In the genomic region with DNA sequence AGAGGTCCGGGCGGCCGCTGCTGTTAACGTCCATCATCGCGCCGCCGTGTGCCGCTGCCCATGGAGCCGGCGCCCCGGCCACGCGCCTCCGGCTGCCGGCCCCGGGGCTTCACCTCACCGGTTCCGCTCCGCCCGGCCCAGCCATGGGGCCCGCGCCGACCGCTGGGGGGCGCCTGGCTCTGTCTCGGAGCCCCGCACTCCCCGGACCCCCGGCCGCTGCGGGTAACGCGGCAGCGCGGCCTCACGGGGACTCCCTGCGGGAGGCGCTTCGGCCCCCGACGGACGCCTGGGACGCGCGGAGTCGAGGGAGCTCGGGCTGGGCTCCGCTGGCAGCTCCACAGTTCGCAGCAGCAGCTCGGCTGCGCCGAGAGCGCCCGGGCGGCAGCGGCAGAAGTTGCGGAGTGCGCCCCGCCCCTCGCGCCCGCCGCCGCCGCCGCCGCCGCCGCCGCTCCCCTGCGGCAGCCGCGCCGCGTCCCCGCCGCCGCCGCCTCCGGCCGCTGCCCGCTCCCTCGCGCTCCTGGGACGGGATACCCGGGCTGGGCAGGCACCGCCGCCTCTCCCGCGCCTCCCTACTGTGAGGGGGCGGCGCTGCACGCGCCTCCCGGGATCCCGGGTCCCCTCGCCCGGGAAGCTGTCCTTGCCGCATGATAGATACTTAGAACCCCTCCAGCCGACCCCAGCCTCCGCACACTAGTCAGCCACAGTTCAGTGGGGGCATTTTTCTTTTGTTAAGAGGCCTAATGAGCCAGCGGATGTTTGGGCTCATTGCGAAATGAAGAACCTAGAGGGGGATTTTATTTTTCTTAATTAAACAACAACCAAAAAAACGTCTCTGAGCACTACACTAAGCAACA, we compare ENCODE assay signal across 8 cellular contexts. TPM values are rescaled to one million over a fixed set of nuclear protein-coding genes. Genes with fewer than 3 reads are reported as not detected.
DNase-seq lines count a peak whose midpoint lies in the region; TF ChIP-seq lines count a peak whose summit lies in the region.

Gene HTR7, minus strand, starts transcription at position 405 of the 854 bp plus-strand sequence. Its CDS starts 368 bp downstream, at position 37.

- H2AFZ ChIP-seq in GM23248 (peak within 1 kb of the TSS; percentile 98), MM.1S (ENCODE audit: low read length) (peak within 1 kb of the TSS; percentile 64)

- H3K36me3 ChIP-seq in GM23248 (ENCODE audit: low read depth) (no peaks in the 10 kb centered on the region), MM.1S (replicated peaks; ENCODE audit: insufficient read depth, low read length) (no peaks in the 10 kb centered on the region)

- H3K4me3 ChIP-seq in GM12864 (ENCODE audit: low read depth, low read length) (peak within 1 kb of the TSS; percentile 59), GM23248 (peak within 1 kb of the TSS; percentile 80), MM.1S (ENCODE audit: low read length) (peak within 1 kb of the TSS; percentile 55)

- H3K27me3 ChIP-seq in GM23248 (replicated peaks; ENCODE audit: insufficient read depth) (0 out of 2 replicates have a peak, but pooled peaks cover 2% of the 10 kb centered on the region), MM.1S (replicated peaks; ENCODE audit: insufficient read depth, low read length) (no peaks in the 10 kb centered on the region)

- H3F3A ChIP-seq in GM23248 (ENCODE audit: insufficient read depth): peaks cover 18% of the 10 kb centered on the region
- H3F3A ChIP-seq in MM.1S (ENCODE audit: insufficient read depth, low read length): no peaks in the 10 kb centered on the region

- peak; percentile 52 for TF ChIP-seq CTCF in GM12864 (IDR thresholded peaks at IDR 0.05; ENCODE audit: low read depth, low read length, missing control alignments)
- TF ChIP-seq CTCF in MM.1S (IDR thresholded peaks at IDR 0.05; ENCODE audit: low read length): peak; percentile 38

- H3K4me1 ChIP-seq in GM23248 (ENCODE audit: insufficient read depth) (peaks cover 21% of the 10 kb centered on the region), MM.1S (ENCODE audit: low read length) (peaks cover 8% of the 10 kb centered on the region)

- H3K9me2 ChIP-seq in GM23248 (ENCODE audit: insufficient read depth) (no peaks in the 10 kb centered on the region), MM.1S (replicated peaks; ENCODE audit: insufficient read depth, low read length) (no peaks in the 10 kb centered on the region)

- DNase-seq in GM12864 (ENCODE audit: low read depth) (no peak), GM23248 (peak; percentile 79), MM.1S (peak; percentile 60), epidermal melanocyte (ENCODE audit: insufficient read length, low spot score) (peak; percentile 32), mucosa of gallbladder (ENCODE audit: low spot score) (peak; percentile 40), NCI-H2107 treated with DMSO at 0.1 percent for 48 hours (lab: John Stamatoyannopoulos, UW; ENCODE audit: unreplicated experiment) (no peak)
- DNase-seq in activated CD8-positive, alpha-beta memory T cell treated with anti-CD3 and anti-CD28 coated beads for 4 hours (ENCODE audit: low read depth in 2 of 2): peak; percentile 17 to 27
- peak; percentile 26 to 69 (median 58) for DNase-seq in stimulated activated naive CD4-positive, alpha-beta T cell (lab: John Stamatoyannopoulos, UW)

- H4K20me1 ChIP-seq in GM23248 (ENCODE audit: insufficient read depth) (no peaks in the 10 kb centered on the region), MM.1S (ENCODE audit: insufficient read depth, low read length) (no peaks in the 10 kb centered on the region)

- H3K4me2 ChIP-seq in GM23248 (ENCODE audit: unreplicated experiment) (peak within 1 kb of the TSS; percentile 90), MM.1S (ENCODE audit: low read depth, low read length) (peak within 1 kb of the TSS; percentile 81; the same call in 1 of the 2 replicates)

- H3K9me3 ChIP-seq in GM23248 (ENCODE audit: low read depth) (no peaks in the 10 kb centered on the region), MM.1S (replicated peaks; ENCODE audit: insufficient read depth, low read length) (no peaks in the 10 kb centered on the region)

- peak within 1 kb of the TSS; percentile 48 for H3K27ac ChIP-seq in GM23248
- no peak within 1 kb of the TSS for H3K27ac ChIP-seq in MM.1S (ENCODE audit: low read length)

- H3K9ac ChIP-seq in GM23248 (peak within 1 kb of the TSS; percentile 78), MM.1S (ENCODE audit: low read length) (no peak within 1 kb of the TSS)

- in situ Hi-C loops in GM23248 (cut with MboI): loop anchor here (10.0 kb wide), 2 partner anchors 113 to 1063 kb away; no protein-coding TSS in a partner anchor

- H3K79me2 ChIP-seq in GM23248 (ENCODE audit: insufficient read depth) (no peaks in the 10 kb centered on the region), MM.1S (ENCODE audit: low read length) (no peaks in the 10 kb centered on the region)

- WGBS in GM23248 (ENCODE audit: low coverage in 1 of 2, low lambda C conversion rate in 2 of 2, missing lambda C conversion rate in 2 of 2), 2 experiments: 1% methylated on average over 54 to 77 of the region's 105 CpGs

RNA-seq across cellular contexts. Expression of gene HTR7, which starts in this region (rescaled TPM):
- total RNA-seq in GM23248 (2014; rRNA removed; shearing (Covaris generic)): 0.89 and 1.2 TPM in 2 replicates
- polyA plus RNA-seq in GM23248 (2016; fragmentation: Nextera tagmentation; extraction: Ambion mirVana): 0.53 and 0.65 TPM in 2 replicates
- total RNA-seq in mucosa of gallbladder: 1.2 TPM

Comparison
In these comparisons a context has a peak if more than half of its experiments do, and no peak if none do; other contexts are left out.
1. DNase-seq: peak in GM23248 (single experiment), MM.1S (single experiment), activated CD8-positive, alpha-beta memory T cell treated with anti-CD3 and anti-CD28 coated beads for 4 hours (2 of 2), epidermal melanocyte (single experiment), mucosa of gallbladder (single experiment) and stimulated activated naive CD4-positive, alpha-beta T cell (6 of 6); none in GM12864 (single experiment) and NCI-H2107 treated with DMSO at 0.1 percent for 48 hours (single experiment).
2. Peak in every context shown above with its lines, with median percentiles within 50 percentile points of each other: H3K4me3 ChIP-seq.